Comparison of ENCODE assay signal across 8 cellular contexts in the genomic region with DNA sequence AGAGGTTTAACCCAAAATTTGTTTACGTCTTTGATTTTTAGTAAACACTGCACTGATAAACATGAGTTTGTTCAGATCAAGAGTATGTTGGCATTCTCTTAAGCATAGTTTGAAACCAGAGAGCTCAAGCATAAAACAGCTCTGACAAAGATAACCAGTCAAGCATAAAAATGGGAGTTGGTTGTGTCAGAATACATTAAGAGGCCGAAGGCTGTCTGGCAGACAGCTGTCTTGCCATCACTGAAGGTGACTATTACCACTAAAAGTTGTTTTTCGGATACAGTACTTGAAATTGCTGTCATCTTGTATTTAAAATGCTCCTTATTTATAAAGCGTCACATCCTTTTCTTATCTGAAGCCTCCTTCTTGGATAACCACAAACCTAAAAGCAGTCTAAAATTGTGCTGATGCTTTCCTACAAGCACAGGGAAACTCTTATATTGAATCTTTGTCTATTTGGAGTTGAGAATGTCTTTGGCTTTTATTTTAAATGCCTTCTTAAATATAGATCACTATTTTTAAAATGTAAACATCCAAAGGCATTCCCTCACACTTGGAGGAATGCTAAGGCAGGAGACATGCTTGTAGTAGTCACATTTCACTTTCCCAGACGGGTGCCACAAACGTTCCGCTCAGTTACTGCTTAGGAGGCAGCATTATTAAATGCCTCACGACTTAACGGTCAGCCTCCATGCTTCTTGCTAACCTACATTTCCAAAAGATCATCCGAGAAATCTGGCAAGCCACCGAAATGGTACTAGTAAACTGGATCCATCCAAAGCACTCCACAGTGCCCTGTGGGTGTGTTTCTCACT. TPM values are rescaled to one million over a fixed set of nuclear protein-coding genes. Genes with fewer than 3 reads are reported as not detected.
DNase-seq lines count a peak whose midpoint lies in the region; ATAC-seq, FAIRE-seq and TF ChIP-seq lines count a peak whose summit lies in the region.

No MANE protein-coding gene starts in this region.

- peak; percentile 69 for FAIRE-seq in keratinocyte (lab: Jason Lieb, UNC)

- peak overlapping the region; percentile 77 for H3K4me2 ChIP-seq in keratinocyte (ENCODE audit: control insufficient read depth, extremely low read depth, insufficient read depth, low read depth, low read length)

- no peak for TF ChIP-seq POLR2A in testis (IDR thresholded peaks at IDR 0.05)

- peaks cover 69% of the 10 kb centered on the region for H3K27me3 Mint-ChIP-seq in activated naive CD8-positive, alpha-beta T cell treated with anti-CD3 and anti-CD28 coated beads, Interleukin-2, amount 50 U/mL, for 24 hours

- dilution Hi-C loops in keratinocyte (cut with MboI; ENCODE audit: extremely low pct_ligation_motif_present, low sequenced_read_pairs) = no loop called here

- H3K9me3 Mint-ChIP-seq in activated naive CD8-positive, alpha-beta T cell treated with anti-CD3 and anti-CD28 coated beads, Interleukin-2, amount 50 U/mL, for 24 hours = no peaks in the 10 kb centered on the region

- peak overlapping the region; percentile 83 for H3K27ac ChIP-seq in left ventricle myocardium inferior (replicated peaks)
- no peak overlapping the region for H3K27ac ChIP-seq in keratinocyte (ENCODE audit: control insufficient read depth, insufficient read depth, low read length)
- peak overlapping the region; percentile 55 to 66 for H3K27ac ChIP-seq in testis

- H2AFZ ChIP-seq in keratinocyte (ENCODE audit: control insufficient read depth, low read length) = no peak overlapping the region

- no peaks in the 10 kb centered on the region for H3K27me3 ChIP-seq in left ventricle myocardium inferior (ENCODE audit: low read depth)
- H3K27me3 ChIP-seq in keratinocyte (ENCODE audit: control insufficient read depth, extremely low read depth, insufficient read depth, low read length) = peaks cover 11% of the 10 kb centered on the region
- no peaks in the 10 kb centered on the region for H3K27me3 ChIP-seq in testis

- ATAC-seq in left ventricle myocardium superior = no peak
- ATAC-seq in activated naive CD8-positive, alpha-beta T cell treated with anti-CD3 and anti-CD28 coated beads, Interleukin-2, amount 50 U/mL, for 24 hours = no peak
- ATAC-seq in GM21786 (IDR thresholded peaks at IDR 0.05; ENCODE audit: unreplicated experiment) = no peak

- peaks cover 4% of the 10 kb centered on the region for H3K4me1 Mint-ChIP-seq in activated naive CD8-positive, alpha-beta T cell treated with anti-CD3 and anti-CD28 coated beads, Interleukin-2, amount 50 U/mL, for 24 hours

- H3K4me3 ChIP-seq in left ventricle myocardium inferior = peak overlapping the region; percentile 77
- peak overlapping the region in 1 of 3 experiments; percentile 52 for H3K4me3 ChIP-seq in keratinocyte (ENCODE audit: control insufficient read depth in 2 of 3, extremely low read depth in 1 of 3, insufficient read depth in 2 of 3, low read depth in 1 of 3, low read length in 3 of 3)
- peak overlapping the region; percentile 67 to 73 for H3K4me3 ChIP-seq in testis

- no peak for TF ChIP-seq CTCF in left ventricle myocardium inferior (IDR thresholded peaks at IDR 0.05; ENCODE audit: borderline replicate concordance)
- TF ChIP-seq CTCF in keratinocyte (optimal IDR thresholded peaks at IDR 0.05 in 1 of 3, IDR thresholded peaks at IDR 0.05 in 1 of 3, conservative IDR thresholded peaks at IDR 0.05 in 1 of 3; ENCODE audit: extremely low read depth in 1 of 3, insufficient read depth in 2 of 3, low read length in 3 of 3) = no peak
- TF ChIP-seq CTCF in testis (IDR thresholded peaks at IDR 0.05) = no peak
- no peak for TF ChIP-seq CTCF in GM13977 (IDR thresholded peaks at IDR 0.05; ENCODE audit: extremely low read depth, insufficient read depth, missing control alignments)

- H3K9me1 ChIP-seq in keratinocyte (ENCODE audit: control insufficient read depth, extremely low read depth, insufficient read depth, low read length) = no peaks in the 10 kb centered on the region

- no peaks in the 10 kb centered on the region for H3K79me2 ChIP-seq in keratinocyte (ENCODE audit: control insufficient read depth, insufficient read depth, low read length)

- peaks cover 24% of the 10 kb centered on the region for H3K4me1 ChIP-seq in left ventricle myocardium inferior
- peaks cover 5% of the 10 kb centered on the region for H3K4me1 ChIP-seq in keratinocyte (ENCODE audit: control insufficient read depth, extremely low read depth, insufficient read depth, low read length)
- H3K4me1 ChIP-seq in testis = no peaks in the 10 kb centered on the region

- H3K36me3 ChIP-seq in left ventricle myocardium inferior (no peaks in the 10 kb centered on the region), keratinocyte (ENCODE audit: control insufficient read depth in 2 of 2, extremely low read depth in 1 of 2, insufficient read depth in 2 of 2, low read length in 2 of 2) (no peaks in the 10 kb centered on the region), testis (ENCODE audit: low read depth, missing control alignments) (no peaks in the 10 kb centered on the region)

- H3K9me3 ChIP-seq in left ventricle myocardium inferior (replicated peaks) = no peaks in the 10 kb centered on the region
- no peaks in the 10 kb centered on the region for H3K9me3 ChIP-seq in keratinocyte (ENCODE audit: control insufficient read depth, low read depth, low read length)
- no peaks in the 10 kb centered on the region for H3K9me3 ChIP-seq in testis

- no peak overlapping the region for H3K27ac Mint-ChIP-seq in activated naive CD8-positive, alpha-beta T cell treated with anti-CD3 and anti-CD28 coated beads, Interleukin-2, amount 50 U/mL, for 24 hours

- 24 to 32% methylated on average over 11 of the region's 11 CpGs for WGBS in testis, 2 donors

- in situ Hi-C loops in GM13977 (cut with MboI; ENCODE audit: low pct_unique_long_range_greater_than_20kb, low sequenced_read_pairs, unreplicated experiment) = no loop called here

- no peak overlapping the region for H3K9ac ChIP-seq in keratinocyte (ENCODE audit: control insufficient read depth, extremely low read depth, insufficient read depth, low read length)

- no peak for DNase-seq in left ventricle myocardium inferior
- DNase-seq in left ventricle myocardium superior = no peak
- DNase-seq in activated naive CD8-positive, alpha-beta T cell treated with anti-CD3 and anti-CD28 coated beads, Interleukin-2, amount 50 U/mL, for 24 hours = no peak
- DNase-seq in keratinocyte (ENCODE audit: low read depth, low spot score) = no peak
- no peak for DNase-seq in testis
- no peak for DNase-seq in GM13977 (ENCODE audit: low spot score)
- DNase-seq in stimulated activated CD4-positive, alpha-beta T cell treated with anti-CD3 and anti-CD28 coated beads, Interleukin-4, amount 100 ng/mL, for 4 hours = no peak

- H4K20me1 ChIP-seq in keratinocyte (ENCODE audit: control insufficient read depth, extremely low read depth, insufficient read depth, low read length) = no peaks in the 10 kb centered on the region

- no peaks in the 10 kb centered on the region for H3K36me3 Mint-ChIP-seq in activated naive CD8-positive, alpha-beta T cell treated with anti-CD3 and anti-CD28 coated beads, Interleukin-2, amount 50 U/mL, for 24 hours (ENCODE audit: low read depth)

- H3K4me3 Mint-ChIP-seq in activated naive CD8-positive, alpha-beta T cell treated with anti-CD3 and anti-CD28 coated beads, Interleukin-2, amount 50 U/mL, for 24 hours = peak overlapping the region; percentile 40

- intact Hi-C loops in left ventricle myocardium inferior (cut with micrococcal nuclease) (no loop called here), left ventricle myocardium superior (cut with micrococcal nuclease) (no loop called here), testis (cut with DNase I; ENCODE audit: low total_unique reads) (no loop called here)

RNA-seq across cellular contexts. Expression of a gene that starts 1.6 kb away (rescaled TPM):
- total RNA-seq in left ventricle myocardium inferior (4.2 TPM), left ventricle myocardium superior (4.5 TPM), testis (10 to 100 TPM; 10.9 to 11.3 TPM)
- polyA plus RNA-seq in keratinocyte (0.04 to 0.10 TPM (median 0.10 TPM) in 3 replicates), testis (ENCODE audit: insufficient read depth, low read depth, low replicate concordance) (4.2 TPM)
- polyA plus RNA-seq in keratinocyte (2011; ENCODE audit: low read depth) = not detected
- polyA plus RNA-seq in keratinocyte (2011; cell fraction: cytosol; rRNA removed) = 0.05 and 0.07 TPM in 2 replicates
- 0.08 and 0.15 TPM in 2 replicates for polyA plus RNA-seq in keratinocyte (2011; cell fraction: nucleus; rRNA removed)
- polyA plus RNA-seq in keratinocyte (2012; ENCODE audit: low replicate concordance) = 0.14 and 0.23 TPM in 2 replicates
- 0.13 to 0.26 TPM (median 0.16 TPM) in 3 replicates for polyA minus RNA-seq in keratinocyte
- not detected for polyA minus RNA-seq in keratinocyte (2011; cell fraction: cytosol; rRNA and poly(A)+ RNA removed)
- polyA minus RNA-seq in keratinocyte (2011; cell fraction: nucleus; rRNA and poly(A)+ RNA removed) = 0.16 TPM in 1 of 2 replicates, not detected in the other
